ENCODE assay signal across 11 cellular contexts in genomic region chr16:15493416-15494181, GRCh38. TPM values are rescaled to one million over a fixed set of nuclear protein-coding genes. Genes with fewer than 3 reads are reported as not detected.
DNase-seq lines count a peak whose midpoint lies in the region; ATAC-seq, FAIRE-seq and TF ChIP-seq lines count a peak whose summit lies in the region.
"Had no signal": no experiment of that assay in that cellular context is flagged by ENCODE, and none has a peak within 500 bp of the region (broad histone marks: within the 10 kb centered on the region; RNA-seq: fewer than 3 reads in every experiment).

No MANE protein-coding gene starts in this region.

- no peak for FAIRE-seq in GM12891 (lab: Jason Lieb, UNC)
- FAIRE-seq: bronchial epithelial cell had no signal

- intact Hi-C loops in sigmoid colon (cut with DNase I), result no loop called here

- H3K27me3 ChIP-seq in sigmoid colon, result no peaks in the 10 kb centered on the region

- no peak for TF ChIP-seq POLR2A in sigmoid colon (IDR thresholded peaks at IDR 0.05)
- TF ChIP-seq POLR2A in GM12891 (IDR thresholded peaks at IDR 0.05; ENCODE audit: low read depth, low read length), result no peak

- WGBS in sigmoid colon, 2 donors, result 68 to 78% methylated on average over 10 of the region's 10 CpGs

- no peak for ATAC-seq in HG02798 (IDR thresholded peaks at IDR 0.05; ENCODE audit: poor library complexity, unreplicated experiment)

- H3K4me1 ChIP-seq in sigmoid colon, result peaks cover 0 to 31% (median 20%) of the 10 kb centered on the region in 4 donors

- H3K4me3 ChIP-seq in sigmoid colon, result no peak overlapping the region

- no peaks in the 10 kb centered on the region for H3K9me3 ChIP-seq in sigmoid colon

- no peak for TF ChIP-seq EP300 in sigmoid colon (IDR thresholded peaks at IDR 0.05)

- no peaks in the 10 kb centered on the region for H3K36me3 ChIP-seq in sigmoid colon

- H3K27ac ChIP-seq in sigmoid colon, result peak overlapping the region; percentile 5 to 66 (median 53)
- H3K27ac ChIP-seq: VCaP had no signal

- TF ChIP-seq CTCF in sigmoid colon (IDR thresholded peaks at IDR 0.05) (no peak), GM10266 (IDR thresholded peaks at IDR 0.05; ENCODE audit: control insufficient read depth, insufficient read depth, low read depth, missing control alignments) (no peak)

- DNase-seq in GM04503 (ENCODE audit: low read depth) (peak; percentile 91), NCI-H82 (lab: John Stamatoyannopoulos, UW) (peak; percentile 53), epidermal melanocyte (ENCODE audit: insufficient read length, low spot score) (peak; percentile 32), sigmoid colon (no peak), GM10266 (ENCODE audit: extremely low spot score) (no peak), C1 segment of cervical spinal cord (lab: John Stamatoyannopoulos, UW) (no peak), GM12891 (ENCODE audit: insufficient read length, low spot score) (no peak)
- DNase-seq: NCI-H146 had no signal

TF ChIP-seq in GM12891, 5 proteins besides CTCF, POLR2A, EP300 and RAD21:
- TF ChIP-seq POU2F2 (IDR thresholded peaks at IDR 0.05; ENCODE audit: low read depth, low read length) (no peak), PAX5 (IDR thresholded peaks at IDR 0.05; ENCODE audit: insufficient read depth, low read length, severe bottlenecking) (no peak), SPI1 (IDR thresholded peaks at IDR 0.05; ENCODE audit: low read depth, low read length) (no peak), TAF1 (IDR thresholded peaks at IDR 0.05; ENCODE audit: low read depth, low read length) (no peak), POLR2AphosphoS5 (IDR thresholded peaks at IDR 0.05; ENCODE audit: low read depth, low read length) (no peak)
TF ChIP-seq in GM12891: peak in this region for 0.

RNA-seq across cellular contexts. Expression of gene BMERB1, which starts 59.2 kb away (rescaled TPM):
- 100 to 1,000 TPM in 1 of 4 donors, 10 to 100 TPM in 3; 63.4 to 112 (median 86.3) TPM for total RNA-seq in sigmoid colon
- 10 to 100 TPM in 2 of 3 donors, 1 to 10 TPM in 1; 3.7 to 26.4 (median 12.6) TPM for polyA plus RNA-seq in sigmoid colon
- polyA plus RNA-seq in GM12891 (2012; ENCODE audit: low read depth, missing spikeins), result 1.2 TPM

Comparison
In these comparisons a context has a peak if more than half of its experiments do, and no peak if none do; other contexts are left out.
1. DNase-seq: peak in GM04503 (single experiment), NCI-H82 (single experiment) and epidermal melanocyte (single experiment); none in sigmoid colon (single experiment), GM10266 (single experiment), C1 segment of cervical spinal cord (0 of 14) and GM12891 (single experiment).